Comparison of ENCODE assay signal across 8 cellular contexts in the genomic region with DNA sequence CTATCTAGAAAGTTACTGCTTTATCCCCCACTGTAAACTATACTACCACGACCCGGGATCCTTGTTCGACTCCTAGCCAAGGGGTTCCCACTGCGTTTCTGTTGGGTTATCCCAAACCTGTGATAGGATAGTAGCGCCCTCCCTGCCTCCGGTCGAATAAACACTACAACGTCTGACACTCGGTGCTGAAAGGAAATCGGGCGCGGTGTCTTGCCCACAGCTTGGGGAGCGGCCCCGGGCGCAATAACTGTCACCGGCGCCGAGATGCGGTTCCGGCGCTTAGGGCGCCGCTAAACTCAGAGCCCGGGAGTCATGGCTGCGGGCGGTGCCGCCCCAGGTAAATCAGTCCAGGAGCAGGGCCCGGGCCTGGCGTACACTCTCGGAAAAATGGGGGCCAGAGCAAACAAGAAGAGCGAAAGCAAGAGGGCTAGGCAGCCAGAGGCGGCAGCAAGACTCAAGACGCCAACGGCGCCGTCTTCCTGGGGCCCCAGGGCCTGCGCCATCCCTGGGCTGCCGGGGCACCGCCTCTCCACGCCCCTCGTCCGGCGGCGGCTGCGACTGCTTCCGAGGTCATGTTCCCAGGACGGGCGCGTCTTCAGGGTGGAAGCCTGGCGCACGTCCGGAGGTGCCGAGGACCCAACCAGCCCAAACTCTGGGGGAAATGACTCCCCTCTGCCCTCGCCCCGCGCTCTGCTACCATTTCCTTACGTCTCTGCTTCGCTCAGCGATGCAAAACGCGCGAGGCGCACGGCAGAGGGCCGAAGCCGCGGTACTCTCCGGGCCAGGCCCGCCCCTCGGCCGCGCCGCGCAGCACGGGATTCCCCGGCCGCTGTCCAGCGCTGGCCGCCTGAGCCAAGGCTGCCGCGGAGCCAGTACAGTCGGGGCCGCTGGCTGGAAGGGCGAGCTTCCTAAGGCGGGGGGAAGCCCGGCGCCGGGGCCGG. TPM values are rescaled to one million over a fixed set of nuclear protein-coding genes. Genes with fewer than 3 reads are reported as not detected.
DNase-seq lines count a peak whose midpoint lies in the region; ATAC-seq and TF ChIP-seq lines count a peak whose summit lies in the region.

Gene DUT, plus strand, starts transcription at position 575 of the 941 bp plus-strand sequence. Its CDS starts 87 bp downstream, at position 662.

- peaks cover 40% of the 10 kb centered on the region for H3K36me3 Mint-ChIP-seq in activated CD4-positive, alpha-beta memory T cell treated with anti-CD3 and anti-CD28 coated beads for 36 hours

- H3K4me1 Mint-ChIP-seq in activated CD4-positive, alpha-beta memory T cell treated with anti-CD3 and anti-CD28 coated beads for 36 hours (ENCODE audit: low read depth), result peaks cover 37% of the 10 kb centered on the region

- peak within 1 kb of the TSS; percentile 96 for H3K27ac ChIP-seq in duodenal mucosa (ENCODE audit: low read depth, low read length)
- H3K27ac ChIP-seq in lower lobe of right lung, result peak within 1 kb of the TSS; percentile 95

- peak within 1 kb of the TSS; percentile 75 to 80 for H3K9ac ChIP-seq in duodenal mucosa (ENCODE audit: low read depth in 1 of 2, low read length in 2 of 2)

- CTCF ChIA-PET in activated CD4-positive, alpha-beta memory T cell treated with anti-CD3 and anti-CD28 coated beads for 36 hours (lab: Charles Lee), result interaction anchor here (1.2 to 2.1 kb wide), 2 partner anchors 10 to 21 kb away, joined by 3 to 6 read pairs; no protein-coding TSS in a partner anchor

- peak; percentile 93 for DNase-seq in AG20443 (ENCODE audit: low spot score)
- peak; percentile 88 for DNase-seq in NCI-H69 (lab: John Stamatoyannopoulos, UW)
- DNase-seq in activated CD4-positive, alpha-beta memory T cell treated with anti-CD3 and anti-CD28 coated beads for 36 hours, result peak; percentile 87
- DNase-seq in lower lobe of right lung, result peak; percentile 90
- peak; percentile 50 to 72 (median 63) for DNase-seq in stimulated activated CD4-positive, alpha-beta T cell treated with anti-CD3 and anti-CD28 coated beads, TNF-alpha, amount 100 ng/mL, for 4 hours (ENCODE audit: low read depth in 3 of 3)

- ATAC-seq in GM18907 (IDR thresholded peaks at IDR 0.05; ENCODE audit: unreplicated experiment), result peak; percentile 87
- ATAC-seq in HG03159 (IDR thresholded peaks at IDR 0.05; ENCODE audit: unreplicated experiment), result peak; percentile 76
- peak; percentile 96 to 99 for ATAC-seq in lower lobe of right lung

- H3K36me3 ChIP-seq in duodenal mucosa (ENCODE audit: control insufficient read depth in 1 of 2, insufficient read depth in 2 of 2, low read length in 2 of 2), result peaks cover 11 to 14% of the 10 kb centered on the region in 2 donors
- peaks cover 19% of the 10 kb centered on the region for H3K36me3 ChIP-seq in lower lobe of right lung

- POLR2A ChIA-PET in activated CD4-positive, alpha-beta memory T cell treated with anti-CD3 and anti-CD28 coated beads for 36 hours (lab: Charles Lee), result interaction anchor here (0.7 to 1.4 kb wide), 3 partner anchors 430 to 839 kb away, joined by 3 read pairs; partner anchors contain the start of genes CEP152 and GALK2

- no peaks in the 10 kb centered on the region for H3K27me3 Mint-ChIP-seq in activated CD4-positive, alpha-beta memory T cell treated with anti-CD3 and anti-CD28 coated beads for 36 hours

- intact Hi-C loops in activated CD4-positive, alpha-beta memory T cell treated with anti-CD3 and anti-CD28 coated beads for 36 hours (cut with micrococcal nuclease), result loop anchor here (1.0 to 5.0 kb wide), 5 partner anchors 38 to 824 kb away; partner anchors contain the start of genes CEP152, COPS2 and EID1
- intact Hi-C loops in lower lobe of right lung (cut with DNase I), result no loop called here

- H3K4me3 ChIP-seq in duodenal mucosa (ENCODE audit: low read depth in 1 of 2, low read length in 2 of 2) (peak within 1 kb of the TSS; percentile 71 to 87), lower lobe of right lung (peak within 1 kb of the TSS; percentile 86)

- no peaks in the 10 kb centered on the region for H3K27me3 ChIP-seq in duodenal mucosa (ENCODE audit: control insufficient read depth in 1 of 2, insufficient read depth in 2 of 2, low read length in 2 of 2)
- no peaks in the 10 kb centered on the region for H3K27me3 ChIP-seq in lower lobe of right lung (ENCODE audit: low read depth)

- H3K27ac Mint-ChIP-seq in activated CD4-positive, alpha-beta memory T cell treated with anti-CD3 and anti-CD28 coated beads for 36 hours, result peak within 1 kb of the TSS; percentile 99

- peaks cover 13 to 23% of the 10 kb centered on the region in 2 donors for H3K4me1 ChIP-seq in duodenal mucosa (ENCODE audit: control insufficient read depth in 1 of 2, insufficient read depth in 2 of 2, low read length in 2 of 2)
- H3K4me1 ChIP-seq in lower lobe of right lung, result peaks cover 15% of the 10 kb centered on the region

- peak; percentile 7 for TF ChIP-seq CTCF in lower lobe of right lung (IDR thresholded peaks at IDR 0.05)

- H3K9me3 Mint-ChIP-seq in activated CD4-positive, alpha-beta memory T cell treated with anti-CD3 and anti-CD28 coated beads for 36 hours, result no peaks in the 10 kb centered on the region

- no peaks in the 10 kb centered on the region for H3K9me3 ChIP-seq in duodenal mucosa (ENCODE audit: control insufficient read depth in 1 of 2, low read length in 2 of 2)
- H3K9me3 ChIP-seq in lower lobe of right lung, result no peaks in the 10 kb centered on the region

- H3K4me3 Mint-ChIP-seq in activated CD4-positive, alpha-beta memory T cell treated with anti-CD3 and anti-CD28 coated beads for 36 hours, result peak within 1 kb of the TSS; percentile 99

RNA-seq across cellular contexts. Expression of gene DUT, which starts in this region (rescaled TPM):
- total RNA-seq in activated CD4-positive, alpha-beta memory T cell treated with anti-CD3 and anti-CD28 coated beads for 36 hours, result 100 to 1,000 TPM; 518 to 542 TPM
- 100 TPM for total RNA-seq in lower lobe of right lung

Comparison
In these comparisons a context has a peak if more than half of its experiments do, and no peak if none do; other contexts are left out.
1. Peak in every context shown above with its lines: DNase-seq, ATAC-seq, H3K4me3 ChIP-seq and H3K27ac ChIP-seq.